Comparison of ENCODE assay signal across 8 cellular contexts in genomic region chr1:9428601-9429368, GRCh38.
A peak's percentile ranks its signal among the peaks of the same experiment; 100 is the strongest.
DNase-seq lines count a peak whose midpoint lies in the region; ATAC-seq, FAIRE-seq and TF ChIP-seq lines count a peak whose summit lies in the region.

No MANE protein-coding gene starts in this region.

- peak overlapping the region; percentile 73 for H3K4me3 ChIP-seq in AG04449 (ENCODE audit: low read depth, low read length)
- H3K4me3 ChIP-seq in WERI-Rb-1 (ENCODE audit: low read depth, low read length), result peak overlapping the region; percentile 49
- H3K4me3 ChIP-seq in bronchial epithelial cell (ENCODE audit: low read depth, low read length), result peak overlapping the region; percentile 55
- H3K4me3 ChIP-seq in iPS-20b (ENCODE audit: low read length), result peak overlapping the region; percentile 83
- peak overlapping the region; percentile 82 to 88 (median 86) for H3K4me3 ChIP-seq in skeletal muscle tissue (ENCODE audit: low read length in 3 of 3)

- DNase-seq in AG04449 (ENCODE audit: low read depth, low spot score) (peak; percentile 88), NCI-H2196 treated with DMSO at 0.1 percent for 48 hours (lab: John Stamatoyannopoulos, UW; ENCODE audit: unreplicated experiment) (peak; percentile 93), WERI-Rb-1 (peak; percentile 96), bronchial epithelial cell (ENCODE audit: low read depth) (peak; percentile 99)

- CTCF ChIA-PET in AG04449 (lab: Yijun Ruan, JAX), result interaction anchor here (0.7 to 1.2 kb wide), 4 partner anchors 10 to 161 kb away, joined by 3 to 4 read pairs (median 3); no protein-coding TSS in a partner anchor

- peak overlapping the region; percentile 86; the same call in 1 of the 2 replicates for H3K9ac ChIP-seq in iPS-20b (ENCODE audit: low read depth, low read length)
- peak overlapping the region; percentile 79 to 81 (median 79) for H3K9ac ChIP-seq in skeletal muscle tissue (ENCODE audit: low read depth in 1 of 3, low read length in 3 of 3)

- H3K9me3 ChIP-seq in WERI-Rb-1 (ENCODE audit: severe bottlenecking), result no peaks in the 10 kb centered on the region
- H3K9me3 ChIP-seq in iPS-20b (ENCODE audit: insufficient read depth, low read depth, low read length), result no peaks in the 10 kb centered on the region
- H3K9me3 ChIP-seq in skeletal muscle tissue (ENCODE audit: control insufficient read depth in 3 of 3, low read length in 3 of 3), result no peaks in the 10 kb centered on the region

- peak; percentile 68 for FAIRE-seq in bronchial epithelial cell (lab: Jason Lieb, UNC)

- H3K4me1 ChIP-seq in iPS-20b (ENCODE audit: insufficient read depth, low read length) (peaks cover 4% of the 10 kb centered on the region; the same call in 1 of the 2 replicates), skeletal muscle tissue (ENCODE audit: control insufficient read depth in 3 of 3, insufficient read depth in 3 of 3, low read length in 3 of 3) (peaks cover 5 to 15% (median 13%) of the 10 kb centered on the region in 3 donors)

- ATAC-seq in GM18873 (IDR thresholded peaks at IDR 0.05; ENCODE audit: low FRiP score, unreplicated experiment) (peak; percentile 65), HG03139 (IDR thresholded peaks at IDR 0.05; ENCODE audit: unreplicated experiment) (peak; percentile 65)

- H3K27ac ChIP-seq in WERI-Rb-1 (peak overlapping the region; percentile 79), iPS-20b (ENCODE audit: low read length) (no peak overlapping the region), skeletal muscle tissue (ENCODE audit: low read depth, low read length) (peak overlapping the region; percentile 72)

- POLR2A ChIA-PET in AG04449 (lab: Yijun Ruan, JAX), result no interaction called here

- TF ChIP-seq CTCF in AG04449 (IDR thresholded peaks at IDR 0.05; ENCODE audit: insufficient read depth, low read length, missing control alignments) (no peak), WERI-Rb-1 (IDR thresholded peaks at IDR 0.05; ENCODE audit: low read depth, low read length) (0 out of 2 replicates have a peak, but pooled peaks have one; percentile 17), bronchial epithelial cell (IDR thresholded peaks at IDR 0.05; ENCODE audit: insufficient read depth, low read length, severe bottlenecking) (peak; percentile 30)

- H3K27me3 ChIP-seq in WERI-Rb-1 (ENCODE audit: insufficient read depth, low read depth, severe bottlenecking), result no peaks in the 10 kb centered on the region
- H3K27me3 ChIP-seq in bronchial epithelial cell (ENCODE audit: control insufficient read depth, insufficient read depth, low read length), result no peaks in the 10 kb centered on the region
- no peaks in the 10 kb centered on the region for H3K27me3 ChIP-seq in iPS-20b (ENCODE audit: insufficient read depth, low read length)
- no peaks in the 10 kb centered on the region for H3K27me3 ChIP-seq in skeletal muscle tissue (ENCODE audit: control insufficient read depth in 3 of 3, insufficient read depth in 3 of 3, low read length in 3 of 3)

- H3K36me3 ChIP-seq in WERI-Rb-1 (no peaks in the 10 kb centered on the region), bronchial epithelial cell (ENCODE audit: control insufficient read depth, insufficient read depth, low read length) (no peaks in the 10 kb centered on the region), iPS-20b (ENCODE audit: insufficient read depth, low read depth, low read length) (no peaks in the 10 kb centered on the region), skeletal muscle tissue (ENCODE audit: control insufficient read depth in 3 of 3, insufficient read depth in 3 of 3, low read length in 3 of 3) (no peaks in the 10 kb centered on the region)
